Comparison of ENCODE assay signal across 1 cellular context in the genomic region with DNA sequence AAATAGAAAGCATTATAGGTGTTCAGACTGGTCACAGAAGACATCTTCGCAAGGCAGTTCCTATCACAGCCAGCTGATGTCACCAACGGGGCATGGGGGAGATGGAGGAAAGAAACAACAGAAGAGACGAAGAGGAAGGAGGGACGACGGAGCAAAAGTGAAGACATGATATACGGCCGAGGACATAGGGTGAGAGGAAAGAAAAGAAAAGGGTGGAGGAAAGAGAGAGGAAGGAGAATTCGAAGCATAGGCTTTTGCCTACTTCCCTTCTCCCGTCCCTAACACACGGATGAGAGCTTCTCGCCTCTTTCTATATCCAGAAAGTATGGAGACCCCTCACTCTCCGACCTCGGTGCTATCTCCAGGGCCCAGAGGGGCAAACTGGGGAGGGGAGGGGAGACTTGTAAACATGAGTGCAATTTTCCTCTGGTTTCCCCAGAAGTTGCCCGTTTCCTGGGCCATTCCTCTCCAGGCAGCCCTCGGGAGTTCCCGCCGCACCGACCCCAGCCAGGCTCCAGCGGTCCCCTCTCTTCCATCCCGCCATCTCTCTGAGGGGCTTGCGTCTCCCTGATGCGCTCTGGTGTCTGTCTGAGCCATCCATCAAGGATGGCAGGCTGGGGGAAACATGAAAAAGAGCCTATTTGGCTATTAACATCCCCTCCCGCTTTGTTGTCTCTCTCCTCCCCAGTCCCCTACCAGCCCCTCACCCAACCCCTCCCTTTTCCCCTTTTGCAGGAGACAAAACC.
A peak's percentile ranks its signal among the peaks of the same experiment; 100 is the strongest.
TF ChIP-seq lines count a peak whose summit lies in the region.

No MANE protein-coding gene starts in this region.

TF ChIP-seq in GM12878, 131 proteins besides CTCF, POLR2A, EP300 and RAD21:
- TF ChIP-seq NRF1 (conservative IDR thresholded peaks at IDR 0.05; ENCODE audit: low read depth, low read length): no peak
- TF ChIP-seq SMC3 (IDR thresholded peaks at IDR 0.05; ENCODE audit: borderline replicate concordance, low read length): peak; percentile 36; the same call in 1 of the 2 replicates
- TF ChIP-seq STAT3 (IDR thresholded peaks at IDR 0.05; ENCODE audit: low read depth, low read length): no peak
- no peak for TF ChIP-seq NR2C2 (IDR thresholded peaks at IDR 0.05; ENCODE audit: borderline replicate concordance, control insufficient read depth, insufficient read length, low read depth)
- TF ChIP-seq YY1 (IDR thresholded peaks at IDR 0.05; ENCODE audit: low read depth, low read length): peak; percentile 55; the same call in 1 of the 2 replicates
- no peak for TF ChIP-seq CREM (IDR thresholded peaks at IDR 0.05; ENCODE audit: low read depth)
- TF ChIP-seq NBN (IDR thresholded peaks at IDR 0.05): peak; percentile 74
- no peak for TF ChIP-seq FOXM1 (IDR thresholded peaks at IDR 0.05; ENCODE audit: low read depth, low read length)
- TF ChIP-seq SP1 (IDR thresholded peaks at IDR 0.05; ENCODE audit: low read depth, low read length): no peak
- peak; percentile 53 for TF ChIP-seq ATF7 (IDR thresholded peaks at IDR 0.05; ENCODE audit: low read depth)
